In genomic region chr15:47812436-47813109, GRCh38 we compare ENCODE assay signal across 7 cellular contexts.
DNase-seq lines count a peak whose midpoint lies in the region; ATAC-seq and TF ChIP-seq lines count a peak whose summit lies in the region.

No MANE protein-coding gene starts in this region.

- no peak for TF ChIP-seq CTCF in retinal pigment epithelial cell (conservative IDR thresholded peaks at IDR 0.05; ENCODE audit: low read depth, low read length)

- ATAC-seq in GM19351 (IDR thresholded peaks at IDR 0.05; ENCODE audit: unreplicated experiment), result peak; percentile 73
- ATAC-seq in HG03095 (IDR thresholded peaks at IDR 0.05; ENCODE audit: unreplicated experiment), result peak; percentile 76

- peak; percentile 61 for DNase-seq in astrocyte of the hippocampus (ENCODE audit: low read depth, low spot score)
- DNase-seq in retinal pigment epithelial cell (ENCODE audit: low read depth), result peak; percentile 67
- no peak for DNase-seq in HK-2 (ENCODE audit: unreplicated experiment)
- no peak for DNase-seq in hippocampal formation (lab: John Stamatoyannopoulos, UW)
- no peak for DNase-seq in glomerular visceral epithelial cell (ENCODE audit: extremely low spot score)

- H3K4me3 ChIP-seq in retinal pigment epithelial cell (ENCODE audit: low read length), result no peak overlapping the region

Comparison
In these comparisons a context has a peak if more than half of its experiments do, and no peak if none do; other contexts are left out.
1. DNase-seq: peak in astrocyte of the hippocampus (single experiment) and retinal pigment epithelial cell (single experiment); none in HK-2 (single experiment), hippocampal formation (0 of 2) and glomerular visceral epithelial cell (single experiment).